ENCODE assay signal across 16 cellular contexts in genomic region chr4:100391913-100392312, GRCh38.
A peak's percentile ranks its signal among the peaks of the same experiment; 100 is the strongest.
DNase-seq lines count a peak whose midpoint lies in the region; ATAC-seq and TF ChIP-seq lines count a peak whose summit lies in the region.
"Had no signal": no experiment of that assay in that cellular context is flagged by ENCODE, and none has a peak within 500 bp of the region (broad histone marks: within the 10 kb centered on the region; RNA-seq: fewer than 3 reads in every experiment).

No MANE protein-coding gene starts in this region.

- no peak for TF ChIP-seq EP300 in tibial nerve (IDR thresholded peaks at IDR 0.05)

- H3K4me1 ChIP-seq in RWPE2 (ENCODE audit: insufficient read depth, poor library complexity, severe bottlenecking) (no peaks in the 10 kb centered on the region), tibial nerve (no peaks in the 10 kb centered on the region)
- H3K4me1 ChIP-seq: psoas muscle had no signal

- TF ChIP-seq CTCF in RWPE2 (IDR thresholded peaks at IDR 0.05; ENCODE audit: poor library complexity, severe bottlenecking), result no peak
- no peak for TF ChIP-seq CTCF in fibroblast of villous mesenchyme (IDR thresholded peaks at IDR 0.05; ENCODE audit: insufficient read depth, low read depth, low read length)
- no peak for TF ChIP-seq CTCF in tibial nerve (IDR thresholded peaks at IDR 0.05)

- peak; percentile 6 for DNase-seq in COLO829 (ENCODE audit: low spot score)
- no peak for DNase-seq in RWPE2 (ENCODE audit: low spot score)
- DNase-seq in fibroblast of villous mesenchyme (ENCODE audit: low read depth), result peak; percentile 48
- no peak for DNase-seq in tibial nerve (ENCODE audit: low spot score in 2 of 2)
- DNase-seq: activated CD4-positive, alpha-beta T cell treated with anti-CD3 and anti-CD28 coated beads, Interleukin-2, amount 50 U/mL, for 4 hours; immature natural killer cell; mucosa of descending colon; NCI-H2081 treated with DMSO at 0.1 percent for 48 hours; psoas muscle; stimulated activated CD4-positive, alpha-beta T cell treated with anti-CD3 and anti-CD28 coated beads, Interleukin-2, amount 100 ng/mL, for 48 hours had no signal

- H3K4me3 ChIP-seq in RWPE2 (ENCODE audit: severe bottlenecking) (no peak overlapping the region), fibroblast of villous mesenchyme (ENCODE audit: low read depth, low read length) (no peak overlapping the region), tibial nerve (no peak overlapping the region)
- H3K4me3 ChIP-seq: K562, mucosa of descending colon, psoas muscle had no signal

- H3K27me3 ChIP-seq in RWPE2 (ENCODE audit: insufficient read depth, poor library complexity, severe bottlenecking) (no peaks in the 10 kb centered on the region), tibial nerve (no peaks in the 10 kb centered on the region)

- H3K9me3 ChIP-seq in RWPE2 (ENCODE audit: severe bottlenecking) (no peaks in the 10 kb centered on the region), tibial nerve (no peaks in the 10 kb centered on the region)
- H3K9me3 ChIP-seq: mucosa of descending colon, psoas muscle had no signal

- no peak for TF ChIP-seq POLR2A in tibial nerve (IDR thresholded peaks at IDR 0.05)

- ATAC-seq in HG03039 (IDR thresholded peaks at IDR 0.05; ENCODE audit: unreplicated experiment) (peak; percentile 74), RWPE2 (ENCODE audit: low read depth) (peak; percentile 67; the same call in 2 of the 3 replicates), GM19395 (IDR thresholded peaks at IDR 0.05; ENCODE audit: unreplicated experiment) (no peak), GM21528 (IDR thresholded peaks at IDR 0.05; ENCODE audit: low FRiP score, unreplicated experiment) (no peak), GM21381 (IDR thresholded peaks at IDR 0.05; ENCODE audit: unreplicated experiment) (no peak)
- ATAC-seq: K562; mucosa of descending colon; psoas muscle; stimulated activated memory B cell treated with anti-CD40 and anti-IgM and Interleukin-4, amounts not matched to agents 10 μg/mL and 1 μg/mL and 100 μg/mL, for 72 hours had no signal

- H3K27ac ChIP-seq in RWPE2 (ENCODE audit: poor library complexity, severe bottlenecking) (no peak overlapping the region), tibial nerve (no peak overlapping the region)
- H3K27ac ChIP-seq: psoas muscle had no signal

- WGBS in tibial nerve, 2 donors, result 66 to 70% methylated on average over 1 of the region's 1 CpG

- no peaks in the 10 kb centered on the region for H3K36me3 ChIP-seq in RWPE2 (ENCODE audit: low read depth)
- no peaks in the 10 kb centered on the region for H3K36me3 ChIP-seq in tibial nerve

Comparison
In these comparisons a context has a peak if more than half of its experiments do, and no peak if none do; other contexts are left out.
1. DNase-seq: peak in COLO829 (single experiment) and fibroblast of villous mesenchyme (single experiment); none in RWPE2 (single experiment) and tibial nerve (0 of 2).
2. ATAC-seq: peak in HG03039 (single experiment) and RWPE2 (single experiment); none in GM19395 (single experiment), GM21528 (single experiment) and GM21381 (single experiment).